In the genomic region with DNA sequence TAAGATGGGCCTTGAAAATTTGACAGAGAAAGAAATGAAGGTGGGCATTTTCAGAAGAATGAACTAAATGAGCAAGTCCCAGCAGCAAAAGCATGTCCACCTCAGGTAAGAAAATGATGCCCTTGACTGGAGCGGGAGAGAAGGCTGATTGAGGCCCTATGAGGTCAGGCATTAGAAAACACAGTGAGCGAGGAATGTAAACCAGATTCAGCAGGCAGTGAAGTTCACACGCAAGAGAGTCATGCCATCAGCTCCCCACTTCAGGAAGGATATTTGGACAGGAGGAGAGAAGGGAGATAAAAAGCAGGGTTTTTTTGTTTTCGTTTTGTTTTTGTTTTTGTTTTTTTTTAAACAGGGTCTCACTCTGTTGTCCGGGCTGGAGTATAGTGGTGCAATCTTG, we compare ENCODE assay signal across 25 cellular contexts.
A peak's percentile ranks its signal among the peaks of the same experiment; 100 is the strongest.
DNase-seq lines count a peak whose midpoint lies in the region; ATAC-seq and TF ChIP-seq lines count a peak whose summit lies in the region.
"Had no signal": no experiment of that assay in that cellular context is flagged by ENCODE, and none has a peak within 500 bp of the region (broad histone marks: within the 10 kb centered on the region; RNA-seq: fewer than 3 reads in every experiment).

No MANE protein-coding gene starts in this region.

- H3K4me3 Mint-ChIP-seq in GM23338, result no peak overlapping the region
- H3K4me3 Mint-ChIP-seq: H9, T-cell had no signal

- no peaks in the 10 kb centered on the region for H4K20me1 ChIP-seq in GM23338 (replicated peaks; ENCODE audit: insufficient read depth)
- H4K20me1 ChIP-seq: BLaER1 had no signal

- no peak overlapping the region for H3K27ac Mint-ChIP-seq in GM23338
- H3K27ac Mint-ChIP-seq: CD4-positive, CD25-positive, alpha-beta regulatory T cell; H9; T-cell had no signal

- no peaks in the 10 kb centered on the region for H3K36me3 Mint-ChIP-seq in GM23338 (ENCODE audit: low read depth)
- H3K36me3 Mint-ChIP-seq: CD4-positive, CD25-positive, alpha-beta regulatory T cell; T-cell had no signal

- intact Hi-C loops in left ventricle myocardium inferior (cut with micrococcal nuclease) (no loop called here), cardiac septum (cut with DNase I) (no loop called here), testis (cut with DNase I; ENCODE audit: low total_unique reads) (no loop called here)

- no peak for TF ChIP-seq POLR2A in testis (IDR thresholded peaks at IDR 0.05)

- no peaks in the 10 kb centered on the region for H3K9me3 Mint-ChIP-seq in GM23338
- H3K9me3 Mint-ChIP-seq: H9 had no signal

- WGBS in testis, 2 donors, result 83 to 87% methylated on average over 5 of the region's 5 CpGs

- H3K79me2 ChIP-seq in GM23338 (replicated peaks; ENCODE audit: insufficient read depth), result no peaks in the 10 kb centered on the region

- H3K4me1 ChIP-seq in left ventricle myocardium inferior, result peaks cover 27% of the 10 kb centered on the region
- no peaks in the 10 kb centered on the region for H3K4me1 ChIP-seq in GM23338 (ENCODE audit: insufficient read depth)
- H3K4me1 ChIP-seq in HAP-1, result no peaks in the 10 kb centered on the region
- no peaks in the 10 kb centered on the region for H3K4me1 ChIP-seq in testis
- H3K4me1 ChIP-seq: BLaER1 had no signal

- in situ Hi-C loops in HAP-1 (cut with MboI; ENCODE audit: low sequenced_read_pairs), result no loop called here

- peaks cover 21% of the 10 kb centered on the region for H3K36me3 ChIP-seq in left ventricle myocardium inferior
- no peaks in the 10 kb centered on the region for H3K36me3 ChIP-seq in GM23338 (ENCODE audit: insufficient read depth)
- no peaks in the 10 kb centered on the region for H3K36me3 ChIP-seq in HAP-1 (replicated peaks)
- H3K36me3 ChIP-seq in testis (ENCODE audit: low read depth, missing control alignments), result no peaks in the 10 kb centered on the region
- H3K36me3 ChIP-seq: BLaER1 had no signal

- peaks cover 2% of the 10 kb centered on the region; the same call in 2 of the 3 replicates for H3K4me1 Mint-ChIP-seq in GM23338
- H3K4me1 Mint-ChIP-seq: CD4-positive, CD25-positive, alpha-beta regulatory T cell; T-cell had no signal

- H2AFZ ChIP-seq in GM23338, result no peak overlapping the region

- no peaks in the 10 kb centered on the region for H3F3A ChIP-seq in GM23338 (replicated peaks; ENCODE audit: low read depth)

- no peaks in the 10 kb centered on the region for H3K9me3 ChIP-seq in left ventricle myocardium inferior (replicated peaks)
- no peaks in the 10 kb centered on the region for H3K9me3 ChIP-seq in HAP-1
- no peaks in the 10 kb centered on the region for H3K9me3 ChIP-seq in testis
- H3K9me3 ChIP-seq: A549, BLaER1, MG63 had no signal

- peaks cover 19% of the 10 kb centered on the region for H3K27me3 Mint-ChIP-seq in GM23338 (ENCODE audit: insufficient read depth, low read depth, poor library complexity)
- H3K27me3 Mint-ChIP-seq: CD4-positive, CD25-positive, alpha-beta regulatory T cell; T-cell had no signal

- no peaks in the 10 kb centered on the region for H3K9me2 ChIP-seq in GM23338 (ENCODE audit: insufficient read depth)

- H3K4me2 ChIP-seq in GM23338, result no peak overlapping the region
- H3K4me2 ChIP-seq: A549, BLaER1 had no signal

- DNase-seq in left ventricle myocardium inferior (no peak), cardiac septum (ENCODE audit: low spot score) (no peak), AG20443 (ENCODE audit: low spot score) (peak; percentile 36), GM23338 (ENCODE audit: low spot score) (no peak), HAP-1 (ENCODE audit: low spot score in 2 of 2) (no peak), testis (no peak)
- DNase-seq in stimulated activated CD4-positive, alpha-beta T cell treated with anti-CD3 and anti-CD28 coated beads, Interleukin-2, amount 100 ng/mL, for 48 hours, result no peak
- DNase-seq: CD4-positive, CD25-positive, alpha-beta regulatory T cell; DMS153; GDM1; H9; KG1; MG63; NCI-H1105 treated with DMSO at 0.1 percent for 48 hours; NCI-H146; NCI-H2029 treated with DMSO at 0.1 percent for 48 hours; NCI-H446 treated with DMSO at 0.1 percent for 48 hours; NCI-H526; NCI-H82; NK-92 treated with Interleukin-12 subunit alpha and Interleukin-12 subunit beta, amount 100 ng/mL, for 24 hours; PC-3; SHP77; T-cell had no signal

- H3K27me3 ChIP-seq in left ventricle myocardium inferior (ENCODE audit: low read depth) (no peaks in the 10 kb centered on the region), GM23338 (ENCODE audit: insufficient read depth) (peaks cover 32% of the 10 kb centered on the region), HAP-1 (ENCODE audit: low read depth) (no peaks in the 10 kb centered on the region), testis (no peaks in the 10 kb centered on the region)
- H3K27me3 ChIP-seq: BLaER1, MG63 had no signal

- H3K4me3 ChIP-seq in left ventricle myocardium inferior, result no peak overlapping the region
- H3K4me3 ChIP-seq in GM23338, result no peak overlapping the region
- H3K4me3 ChIP-seq in HAP-1, result no peak overlapping the region
- H3K4me3 ChIP-seq in testis, result no peak overlapping the region
- H3K4me3 ChIP-seq: A549, BLaER1, MG63 had no signal

- peak; percentile 27; the same call in 1 of the 3 replicates for ATAC-seq in GM23338
- ATAC-seq: A549, PC-3, T-cell had no signal

- peak overlapping the region; percentile 63 for H3K27ac ChIP-seq in left ventricle myocardium inferior (replicated peaks)
- no peak overlapping the region for H3K27ac ChIP-seq in GM23338 (ENCODE audit: low read depth)
- H3K27ac ChIP-seq in testis, result no peak overlapping the region
- H3K27ac ChIP-seq: A549, BLaER1 had no signal

- TF ChIP-seq CTCF in left ventricle myocardium inferior (IDR thresholded peaks at IDR 0.05; ENCODE audit: borderline replicate concordance) (no peak), GM23338 (conservative IDR thresholded peaks at IDR 0.05; ENCODE audit: low read depth in 2 of 2) (no peak), testis (IDR thresholded peaks at IDR 0.05) (no peak)

TF ChIP-seq in GM23338, 12 proteins besides CTCF, POLR2A, EP300 and RAD21 (continues in another document):
- TF ChIP-seq POLR2AphosphoS5 (IDR thresholded peaks at IDR 0.05; ENCODE audit: low read depth) (no peak), EZH2 (IDR thresholded peaks at IDR 0.05; ENCODE audit: low read depth, unreplicated experiment) (no peak), ZNF114 (CRISPR knock-in tag; IDR thresholded peaks at IDR 0.05) (no peak), EZH2phosphoT487 (IDR thresholded peaks at IDR 0.05; ENCODE audit: unreplicated experiment) (no peak), ZNF331 (CRISPR knock-in tag; IDR thresholded peaks at IDR 0.05; ENCODE audit: low read depth) (no peak), JUNB (IDR thresholded peaks at IDR 0.05; ENCODE audit: unreplicated experiment) (no peak), STAT1 (IDR thresholded peaks at IDR 0.05; ENCODE audit: unreplicated experiment) (no peak), NANOG (IDR thresholded peaks at IDR 0.05; ENCODE audit: borderline replicate concordance) (no peak), CREB1 (CRISPR knock-in tag; IDR thresholded peaks at IDR 0.05; ENCODE audit: low read depth) (no peak)
- TF ChIP-seq, protein P1, sequence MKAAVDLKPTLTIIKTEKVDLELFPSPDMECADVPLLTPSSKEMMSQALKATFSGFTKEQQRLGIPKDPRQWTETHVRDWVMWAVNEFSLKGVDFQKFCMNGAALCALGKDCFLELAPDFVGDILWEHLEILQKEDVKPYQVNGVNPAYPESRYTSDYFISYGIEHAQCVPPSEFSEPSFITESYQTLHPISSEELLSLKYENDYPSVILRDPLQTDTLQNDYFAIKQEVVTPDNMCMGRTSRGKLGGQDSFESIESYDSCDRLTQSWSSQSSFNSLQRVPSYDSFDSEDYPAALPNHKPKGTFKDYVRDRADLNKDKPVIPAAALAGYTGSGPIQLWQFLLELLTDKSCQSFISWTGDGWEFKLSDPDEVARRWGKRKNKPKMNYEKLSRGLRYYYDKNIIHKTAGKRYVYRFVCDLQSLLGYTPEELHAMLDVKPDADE (IDR thresholded peaks at IDR 0.05), result no peak
